8 cellular contexts compared by ENCODE assay signal in the genomic region with DNA sequence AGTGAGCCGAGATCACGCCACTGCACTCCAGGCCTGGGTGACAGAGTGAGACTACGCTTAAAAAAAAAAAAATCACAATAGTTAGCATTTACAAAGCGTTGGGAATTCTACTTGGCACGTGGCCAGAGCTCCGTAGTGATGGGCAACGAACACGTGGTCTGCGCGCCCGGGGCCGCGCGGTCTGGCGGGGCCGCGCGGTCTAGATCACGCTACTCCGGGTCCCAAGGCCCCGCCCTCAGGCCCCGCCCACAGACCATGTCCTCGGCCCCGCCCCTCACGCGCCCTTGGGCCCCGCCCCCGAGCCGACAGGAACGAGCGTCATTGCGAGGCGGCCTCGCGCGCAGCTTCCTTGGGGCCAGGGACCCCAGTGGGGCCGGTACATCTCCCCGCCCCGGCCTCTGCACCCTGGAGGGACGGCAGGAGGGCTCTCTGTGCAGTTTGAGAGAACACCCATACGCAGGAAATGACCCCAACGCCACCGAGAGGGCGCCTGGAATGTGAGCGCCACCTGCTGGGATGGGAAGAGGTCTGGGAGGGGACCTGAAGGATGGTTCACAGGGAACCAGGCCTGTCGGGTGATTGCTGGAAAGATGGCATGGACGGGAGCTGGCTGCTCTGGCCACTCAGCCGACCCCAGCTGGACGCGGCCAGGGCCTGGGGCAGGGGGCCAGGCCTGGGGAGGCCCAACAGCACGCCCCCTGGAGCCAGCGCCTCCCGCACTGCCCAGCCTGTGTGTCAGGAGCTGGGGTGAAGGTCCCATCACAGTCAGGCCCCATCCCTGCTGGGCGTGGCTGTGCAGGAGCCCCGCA. TPM values are rescaled to one million over a fixed set of nuclear protein-coding genes. Genes with fewer than 3 reads are reported as not detected.
DNase-seq lines count a peak whose midpoint lies in the region; ATAC-seq, FAIRE-seq and TF ChIP-seq lines count a peak whose summit lies in the region.

No MANE protein-coding gene starts in this region.

- H3K27ac ChIP-seq in right cardiac atrium (ENCODE audit: low read length), result peak overlapping the region; percentile 99

- WGBS in right cardiac atrium, result 2% methylated on average over 55 of the region's 55 CpGs

- H3K27ac Mint-ChIP-seq in T-helper 1 cell treated with Interleukin-12 subunit alpha and Interleukin-12 subunit beta and Interleukin-4 antibody, amounts not matched to agents 30 μg/mL and 1 μg/mL, for 36 hours, result peak overlapping the region; percentile 97

- no peaks in the 10 kb centered on the region for H3K27me3 ChIP-seq in right cardiac atrium (ENCODE audit: control insufficient read depth, insufficient read depth)

- TF ChIP-seq CTCF in GM12873 (IDR thresholded peaks at IDR 0.05; ENCODE audit: insufficient read depth, low read depth, low read length, missing control alignments), result peak; percentile 83

- H3K4me1 Mint-ChIP-seq in T-helper 1 cell treated with Interleukin-12 subunit alpha and Interleukin-12 subunit beta and Interleukin-4 antibody, amounts not matched to agents 30 μg/mL and 1 μg/mL, for 36 hours (ENCODE audit: low read depth), result peaks cover 12% of the 10 kb centered on the region

- intact Hi-C loops in right cardiac atrium (cut with DNase I), result no loop called here

- peaks cover 4% of the 10 kb centered on the region for H3K36me3 Mint-ChIP-seq in T-helper 1 cell treated with Interleukin-12 subunit alpha and Interleukin-12 subunit beta and Interleukin-4 antibody, amounts not matched to agents 30 μg/mL and 1 μg/mL, for 36 hours (ENCODE audit: low read depth)

- DNase-seq in NCI-H146 treated with DMSO at 0.1 percent for 48 hours (lab: John Stamatoyannopoulos, UW; ENCODE audit: unreplicated experiment), result peak; percentile 93
- DNase-seq in amygdala (lab: John Stamatoyannopoulos, UW), result peak; percentile 49 to 97 (median 86)
- peak; percentile 97 to 99 (median 99) for DNase-seq in right cardiac atrium
- peak; percentile 79 for DNase-seq in pulmonary artery endothelial cell (ENCODE audit: low read depth, low spot score)
- DNase-seq in urothelium cell line (ENCODE audit: low spot score), result peak; percentile 92

- ATAC-seq in HG02798 (IDR thresholded peaks at IDR 0.05; ENCODE audit: poor library complexity, unreplicated experiment) (peak; percentile 59), right cardiac atrium (peak; percentile 90 to 91)

- no peaks in the 10 kb centered on the region for H3K9me3 Mint-ChIP-seq in T-helper 1 cell treated with Interleukin-12 subunit alpha and Interleukin-12 subunit beta and Interleukin-4 antibody, amounts not matched to agents 30 μg/mL and 1 μg/mL, for 36 hours

- H3K4me3 Mint-ChIP-seq in T-helper 1 cell treated with Interleukin-12 subunit alpha and Interleukin-12 subunit beta and Interleukin-4 antibody, amounts not matched to agents 30 μg/mL and 1 μg/mL, for 36 hours, result peak overlapping the region; percentile 91

- peak overlapping the region; percentile 68 for H3K4me3 ChIP-seq in right cardiac atrium (ENCODE audit: low read length)

- FAIRE-seq in urothelium cell line (lab: Jason Lieb, UNC), result peak; percentile 13

- no peaks in the 10 kb centered on the region for H3K27me3 Mint-ChIP-seq in T-helper 1 cell treated with Interleukin-12 subunit alpha and Interleukin-12 subunit beta and Interleukin-4 antibody, amounts not matched to agents 30 μg/mL and 1 μg/mL, for 36 hours (ENCODE audit: low read depth)

- H3K4me1 ChIP-seq in right cardiac atrium (ENCODE audit: control insufficient read depth, insufficient read depth, low read length), result peaks cover 2% of the 10 kb centered on the region

- H3K9me3 ChIP-seq in right cardiac atrium (ENCODE audit: control insufficient read depth, low read length), result no peaks in the 10 kb centered on the region

RNA-seq across cellular contexts. Expression of a gene that starts 2.0 kb away (rescaled TPM):
- total RNA-seq in right cardiac atrium, result 10 to 100 TPM; 30.2 to 33.3 (median 30.9) TPM
- 30.7 TPM for polyA plus RNA-seq in right cardiac atrium
- total RNA-seq in pulmonary artery endothelial cell, result 32.1 and 39.7 TPM in 2 replicates

RNA-seq across cellular contexts. Expression of a gene that starts 6.3 kb away (rescaled TPM):
- total RNA-seq in right cardiac atrium (under 1 TPM; 0.14 to 0.46 (median 0.20) TPM), pulmonary artery endothelial cell (0.07 TPM in 1 of 2 replicates, not detected in the other)
- 0.20 TPM for polyA plus RNA-seq in right cardiac atrium

RNA-seq across cellular contexts. Expression of a gene that starts 33.3 kb away (rescaled TPM):
- total RNA-seq in right cardiac atrium, result 10 to 100 TPM; 28.6 to 42.4 (median 35.1) TPM
- polyA plus RNA-seq in right cardiac atrium, result 61.8 TPM
- 27.6 and 39.6 TPM in 2 replicates for total RNA-seq in pulmonary artery endothelial cell

RNA-seq across cellular contexts. Expression of a gene that starts 54.1 kb away (rescaled TPM):
- total RNA-seq in right cardiac atrium, result under 1 TPM; 0.26 to 0.88 (median 0.63) TPM
- 0.36 TPM for polyA plus RNA-seq in right cardiac atrium
- total RNA-seq in pulmonary artery endothelial cell, result 0.26 and 0.67 TPM in 2 replicates

RNA-seq across cellular contexts. Expression of a gene that starts 58.9 kb away (rescaled TPM):
- total RNA-seq in right cardiac atrium (100 to 1,000 TPM; 188 to 203 (median 195) TPM), pulmonary artery endothelial cell (288 and 306 TPM in 2 replicates)
- polyA plus RNA-seq in right cardiac atrium, result 162 TPM

Comparison
In these comparisons a context has a peak if more than half of its experiments do, and no peak if none do; other contexts are left out.
1. Peak in every context shown above with its lines: DNase-seq, ATAC-seq, H3K4me3 ChIP-seq and H3K27ac ChIP-seq.